26 cellular contexts compared by ENCODE assay signal in genomic region chr16:27935076-27935475, GRCh38.
"Had no signal": no experiment of that assay in that cellular context is flagged by ENCODE, and none has a peak within 500 bp of the region (broad histone marks: within the 10 kb centered on the region; RNA-seq: fewer than 3 reads in every experiment).

No MANE protein-coding gene starts in this region.

- H3K4me3 ChIP-seq: stomach, suprapubic skin, testis, thoracic aorta, thyroid gland, tibial artery, tibial nerve, transverse colon, upper lobe of left lung, upper lobe of right lung, uterus, vagina had no signal

- H3K27me3 ChIP-seq: testis, thyroid gland, tibial nerve, transverse colon, upper lobe of left lung, upper lobe of right lung, uterus, vagina had no signal

- DNase-seq: stimulated activated CD4-positive, alpha-beta T cell treated with anti-CD3 and anti-CD28 coated beads, Interleukin-2, amount 100 ng/mL, for 48 hours; stimulated activated CD4-positive, alpha-beta T cell treated with anti-CD3 and anti-CD28 coated beads, Interleukin-4, amount 100 ng/mL, for 1 hour; stimulated activated CD4-positive, alpha-beta T cell treated with anti-CD3 and anti-CD28 coated beads, Interleukin-4, amount 100 ng/mL, for 24 hours; stimulated activated CD4-positive, alpha-beta T cell treated with anti-CD3 and anti-CD28 coated beads, Interleukin-4, amount 100 ng/mL, for 4 hours; stimulated activated CD8-positive, alpha-beta memory T cell treated with anti-CD3 and anti-CD28 coated beads, Interleukin-4, amount 100 ng/mL, for 48 hours; stimulated activated naive B cell treated with anti-CD40 and anti-IgM and Interleukin-4, amounts not matched to agents 10 μg/mL and 1 μg/mL and 100 μg/mL, for 72 hours; stimulated activated naive CD4-positive, alpha-beta T cell; stimulated activated naive CD4-positive, alpha-beta T cell treated with Interleukin-2 at 50 U/mL for 16 hours; stimulated activated naive CD8-positive, alpha-beta T cell treated with anti-CD3 and anti-CD28 coated beads, Interleukin-15, amount 100 ng/mL, for 72 hours; stimulated activated naive CD8-positive, alpha-beta T cell treated with anti-CD3 and anti-CD28 coated beads, Interleukin-15, Interleukin-2, amounts not matched to agents 100 U/mL and 50 U/mL, for 24 hours; stomach; substantia nigra; testis; thyroid gland; transverse colon; trophoblast cell; upper lobe of left lung; upper lobe of right lung; uterus had no signal

- H3K4me1 ChIP-seq: stomach, suprapubic skin, testis, thyroid gland, tibial artery, tibial nerve, transverse colon, upper lobe of left lung, upper lobe of right lung, uterus, vagina had no signal

- H3K27ac ChIP-seq: stomach, suprapubic skin, testis, thoracic aorta, thyroid gland, tibial artery, tibial nerve, transverse colon, upper lobe of left lung, upper lobe of right lung, uterus, vagina had no signal

- H3K36me3 ChIP-seq: stomach, suprapubic skin, thoracic aorta, thyroid gland, tibial artery, tibial nerve, transverse colon, upper lobe of left lung, upper lobe of right lung, uterus, vagina had no signal

- ATAC-seq: stimulated activated effector memory CD8-positive, alpha-beta T cell treated with anti-CD3 and anti-CD28 coated beads, Interleukin-12 subunit alpha, Interleukin-12 subunit beta, amount 100 ng/mL, for 72 hours; stimulated activated memory B cell treated with anti-CD40 and anti-IgM and Interleukin-4, amounts not matched to agents 10 μg/mL and 1 μg/mL and 100 μg/mL, for 72 hours; stimulated activated naive B cell treated with anti-CD40 and anti-IgM and Interleukin-4, amounts not matched to agents 10 μg/mL and 1 μg/mL and 100 μg/mL, for 72 hours; stimulated activated naive CD8-positive, alpha-beta T cell treated with anti-CD3 and anti-CD28 coated beads, Interleukin-15, amount 100 ng/mL, for 72 hours; stimulated activated naive CD8-positive, alpha-beta T cell treated with anti-CD3 and anti-CD28 coated beads, Interleukin-15, Interleukin-2, amounts not matched to agents 100 U/mL and 50 U/mL, for 24 hours; upper lobe of right lung had no signal

- H3K9me3 ChIP-seq: suprapubic skin, testis, thoracic aorta, thyroid gland, transverse colon, upper lobe of right lung, uterus, vagina had no signal
